32 cellular contexts compared by ENCODE assay signal in the genomic region with DNA sequence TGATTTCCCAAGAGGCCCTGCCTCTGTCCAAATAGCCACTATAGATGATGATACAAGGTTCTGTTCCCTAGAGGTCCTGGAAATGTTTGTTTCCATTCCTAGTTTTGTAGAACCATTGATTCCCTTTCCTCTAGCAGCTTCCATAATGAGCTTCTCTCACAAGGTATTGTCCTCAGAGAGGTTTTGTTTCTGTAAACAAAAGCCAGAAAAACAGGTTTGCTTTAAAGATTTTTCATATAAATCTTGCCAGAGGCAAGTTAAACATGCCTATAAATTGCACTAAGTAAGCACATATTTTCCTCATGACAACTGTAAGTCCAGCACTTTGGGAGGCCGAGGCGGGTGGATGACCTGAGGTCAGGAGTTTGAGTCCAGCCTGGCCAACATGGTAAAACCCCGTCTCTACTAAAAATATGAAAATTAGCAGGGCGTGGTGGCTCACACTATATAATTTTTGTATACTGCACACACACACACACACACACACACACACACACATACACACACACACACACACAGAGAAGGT.
DNase-seq lines count a peak whose midpoint lies in the region; ATAC-seq, FAIRE-seq and TF ChIP-seq lines count a peak whose summit lies in the region.
"Had no signal": no experiment of that assay in that cellular context is flagged by ENCODE, and none has a peak within 500 bp of the region (broad histone marks: within the 10 kb centered on the region; RNA-seq: fewer than 3 reads in every experiment).

No MANE protein-coding gene starts in this region.

- no peak overlapping the region for H3K27ac Mint-ChIP-seq in GM23338
- H3K27ac Mint-ChIP-seq: activated CD8-positive, alpha-beta memory T cell treated with anti-CD3 and anti-CD28 coated beads, Interleukin-2, amount 10 ng/mL, durations not matched to agents 7 days and 5 days; activated naive CD8-positive, alpha-beta T cell treated with anti-CD3 and anti-CD28 coated beads, Interleukin-2, amount 10 ng/mL, durations not matched to agents 7 days and 5 days; IgD-negative memory B cell; mesothelial cell of epicardium; T-helper 1 cell treated with Interleukin-12 subunit alpha and Interleukin-12 subunit beta and Interleukin-4 antibody, amounts not matched to agents 30 μg/mL and 1 μg/mL, for 36 hours had no signal

- no peaks in the 10 kb centered on the region for H3K36me3 ChIP-seq in GM23338 (ENCODE audit: insufficient read depth)
- H3K36me3 ChIP-seq in PC-3 (ENCODE audit: low read depth, low read length), result no peaks in the 10 kb centered on the region
- H3K36me3 ChIP-seq in kidney (ENCODE audit: control insufficient read depth in 1 of 2, insufficient read depth in 2 of 2, low read length in 2 of 2), result no peaks in the 10 kb centered on the region
- no peaks in the 10 kb centered on the region for H3K36me3 ChIP-seq in OCI-LY7 (ENCODE audit: insufficient read depth, low read length)
- no peaks in the 10 kb centered on the region for H3K36me3 ChIP-seq in lower lobe of right lung
- H3K36me3 ChIP-seq: cardiac muscle cell, esophagus muscularis mucosa, heart left ventricle, right lobe of liver, tibial nerve had no signal

- FAIRE-seq in kidney (lab: Jason Lieb, UNC), result no peak
- FAIRE-seq: colon, TTC549 had no signal

- no peaks in the 10 kb centered on the region for H3K4me1 ChIP-seq in GM23338 (ENCODE audit: insufficient read depth)
- peaks cover 12% of the 10 kb centered on the region for H3K4me1 ChIP-seq in PC-3 (ENCODE audit: insufficient read depth, low read length)
- no peaks in the 10 kb centered on the region for H3K4me1 ChIP-seq in kidney (ENCODE audit: control insufficient read depth in 1 of 2, insufficient read depth in 1 of 2, low read depth in 1 of 2, low read length in 2 of 2)
- H3K4me1 ChIP-seq in OCI-LY7 (ENCODE audit: insufficient read depth, low read length, poor library complexity, severe bottlenecking), result no peaks in the 10 kb centered on the region
- H3K4me1 ChIP-seq in lower lobe of right lung, result no peaks in the 10 kb centered on the region
- H3K4me1 ChIP-seq: esophagus muscularis mucosa, heart left ventricle, right lobe of liver, tibial nerve had no signal

- H3K79me2 ChIP-seq in GM23338 (replicated peaks; ENCODE audit: insufficient read depth) (no peaks in the 10 kb centered on the region), PC-3 (ENCODE audit: low read length) (no peaks in the 10 kb centered on the region), OCI-LY7 (ENCODE audit: insufficient read depth, low read depth, low read length) (no peaks in the 10 kb centered on the region)

- H3K4me3 ChIP-seq in GM23338 (no peak overlapping the region), PC-3 (ENCODE audit: low read length) (no peak overlapping the region), kidney (ENCODE audit: low read length in 2 of 2) (no peak overlapping the region), OCI-LY7 (ENCODE audit: low read depth, low read length, poor library complexity, severe bottlenecking) (no peak overlapping the region), lower lobe of right lung (no peak overlapping the region)
- H3K4me3 ChIP-seq: cardiac muscle cell, esophagus muscularis mucosa, heart left ventricle, right lobe of liver, tibial nerve had no signal

- H3K27me3 ChIP-seq in GM23338 (ENCODE audit: insufficient read depth) (no peaks in the 10 kb centered on the region), PC-3 (ENCODE audit: low read length) (no peaks in the 10 kb centered on the region), lower lobe of right lung (ENCODE audit: low read depth) (no peaks in the 10 kb centered on the region)
- H3K27me3 ChIP-seq: cardiac muscle cell, esophagus muscularis mucosa, heart left ventricle, right lobe of liver, tibial nerve had no signal

- TF ChIP-seq CTCF in C4-2B (conservative IDR thresholded peaks at IDR 0.05) (no peak), GM23338 (conservative IDR thresholded peaks at IDR 0.05; ENCODE audit: low read depth in 2 of 2) (no peak), PC-3 (conservative IDR thresholded peaks at IDR 0.05; ENCODE audit: low read depth, low read length) (no peak), kidney (IDR thresholded peaks at IDR 0.05; ENCODE audit: borderline replicate concordance, extremely low read depth, insufficient read depth) (no peak), OCI-LY7 (conservative IDR thresholded peaks at IDR 0.05; ENCODE audit: low read length) (no peak), lower lobe of right lung (IDR thresholded peaks at IDR 0.05) (no peak)

- no peak overlapping the region for H3K4me2 ChIP-seq in GM23338
- H3K4me2 ChIP-seq in PC-3 (ENCODE audit: low read length), result peak overlapping the region; percentile 13
- H3K4me2 ChIP-seq in OCI-LY7 (ENCODE audit: low read length), result no peak overlapping the region

- H4K20me1 ChIP-seq in GM23338 (replicated peaks; ENCODE audit: insufficient read depth) (no peaks in the 10 kb centered on the region), PC-3 (ENCODE audit: low read length) (no peaks in the 10 kb centered on the region), OCI-LY7 (ENCODE audit: insufficient read depth, low read length) (no peaks in the 10 kb centered on the region)

- H3K9me2 ChIP-seq in GM23338 (ENCODE audit: insufficient read depth) (0 out of 2 replicates have a peak, but pooled peaks cover 5% of the 10 kb centered on the region), PC-3 (replicated peaks; ENCODE audit: low read length) (no peaks in the 10 kb centered on the region), OCI-LY7 (ENCODE audit: insufficient read depth, low read length) (no peaks in the 10 kb centered on the region)

- DNase-seq in GM23338 (ENCODE audit: low spot score) (no peak), PC-3 (peak; percentile 95), kidney (peak; percentile 7), OCI-LY7 (ENCODE audit: low spot score) (no peak), lower lobe of right lung (no peak)
- DNase-seq: activated CD8-positive, alpha-beta memory T cell treated with anti-CD3 and anti-CD28 coated beads, Interleukin-2, amount 10 ng/mL, durations not matched to agents 7 days and 5 days; activated gamma-delta T cell; activated naive CD8-positive, alpha-beta T cell treated with anti-CD3 and anti-CD28 coated beads, Interleukin-2, amount 10 ng/mL, durations not matched to agents 7 days and 5 days; activated T-cell treated with anti-CD3 and anti-CD28 coated beads, Interleukin-2, amount 50 U/mL, for 4 hours; aorta; effector memory CD4-positive, alpha-beta T cell; foreskin fibroblast; heart left ventricle; islet precursor cell; left ventricle myocardium superior; naive B cell; NCI-H1694; right lobe of liver; stimulated activated CD4-positive, alpha-beta T cell treated with anti-CD3 and anti-CD28 coated beads, Interleukin-12 subunit alpha, Interleukin-12 subunit beta, amount 100 ng/mL, for 4 hours; stimulated activated CD4-positive, alpha-beta T cell treated with anti-CD3 and anti-CD28 coated beads, Interleukin-4, amount 100 ng/mL, for 1 hour had no signal

- CTCF ChIA-PET in PC-3 (lab: Charles Lee) (no interaction called here), OCI-LY7 (lab: Charles Lee; ENCODE audit: unreplicated experiment) (no interaction called here)

- H3K27me3 Mint-ChIP-seq in GM23338 (ENCODE audit: insufficient read depth, low read depth, poor library complexity), result no peaks in the 10 kb centered on the region
- H3K27me3 Mint-ChIP-seq: activated CD8-positive, alpha-beta memory T cell treated with anti-CD3 and anti-CD28 coated beads, Interleukin-2, amount 10 ng/mL, durations not matched to agents 7 days and 5 days; activated naive CD8-positive, alpha-beta T cell treated with anti-CD3 and anti-CD28 coated beads, Interleukin-2, amount 10 ng/mL, durations not matched to agents 7 days and 5 days; IgD-negative memory B cell; naive B cell had no signal

- POLR2A ChIA-PET in PC-3 (lab: Charles Lee; ENCODE audit: unreplicated experiment), result no interaction called here
- POLR2A ChIA-PET in OCI-LY7 (lab: Charles Lee), result no interaction called here

- no peaks in the 10 kb centered on the region for H3K36me3 Mint-ChIP-seq in GM23338 (ENCODE audit: low read depth)
- H3K36me3 Mint-ChIP-seq: activated CD8-positive, alpha-beta memory T cell treated with anti-CD3 and anti-CD28 coated beads, Interleukin-2, amount 10 ng/mL, durations not matched to agents 7 days and 5 days; activated naive CD8-positive, alpha-beta T cell treated with anti-CD3 and anti-CD28 coated beads, Interleukin-2, amount 10 ng/mL, durations not matched to agents 7 days and 5 days; IgD-negative memory B cell; mesothelial cell of epicardium; naive B cell had no signal

- H2AFZ ChIP-seq in GM23338 (peak overlapping the region; percentile 80; the same call in 1 of the 2 replicates), PC-3 (ENCODE audit: low read length) (no peak overlapping the region), OCI-LY7 (ENCODE audit: low read length) (no peak overlapping the region)

- no peaks in the 10 kb centered on the region for H3F3A ChIP-seq in GM23338 (replicated peaks; ENCODE audit: low read depth)
- no peaks in the 10 kb centered on the region for H3F3A ChIP-seq in PC-3 (ENCODE audit: low read length, unreplicated experiment)

- H3K4me1 Mint-ChIP-seq in GM23338, result no peaks in the 10 kb centered on the region
- H3K4me1 Mint-ChIP-seq: activated CD8-positive, alpha-beta memory T cell treated with anti-CD3 and anti-CD28 coated beads, Interleukin-2, amount 10 ng/mL, durations not matched to agents 7 days and 5 days; activated naive CD8-positive, alpha-beta T cell treated with anti-CD3 and anti-CD28 coated beads, Interleukin-2, amount 10 ng/mL, durations not matched to agents 7 days and 5 days; IgD-negative memory B cell; naive B cell had no signal

- H3K9ac ChIP-seq in PC-3 (ENCODE audit: low read length) (no peak overlapping the region), kidney (ENCODE audit: low read length in 2 of 2) (no peak overlapping the region)

- H3K9me3 ChIP-seq in PC-3 (ENCODE audit: low read length) (no peaks in the 10 kb centered on the region), kidney (ENCODE audit: control insufficient read depth in 1 of 2, low read length in 2 of 2) (no peaks in the 10 kb centered on the region), OCI-LY7 (ENCODE audit: low read length) (no peaks in the 10 kb centered on the region), lower lobe of right lung (no peaks in the 10 kb centered on the region)
- H3K9me3 ChIP-seq: esophagus muscularis mucosa, heart left ventricle, right lobe of liver, tibial nerve had no signal

- intact Hi-C loops in PC-3 (cut with micrococcal nuclease), result no loop called here
- intact Hi-C loops in kidney (cut with DNase I), result no loop called here
- intact Hi-C loops in OCI-LY7 (cut with micrococcal nuclease; ENCODE audit: unreplicated experiment), result no loop called here
- intact Hi-C loops in lower lobe of right lung (cut with DNase I), result no loop called here

- ATAC-seq in GM23338 (no peak), PC-3 (peak; percentile 71), lower lobe of right lung (no peak), HG03196 (IDR thresholded peaks at IDR 0.05; ENCODE audit: unreplicated experiment) (no peak), HG03571 (IDR thresholded peaks at IDR 0.05; ENCODE audit: unreplicated experiment) (no peak)
- ATAC-seq: activated CD8-positive, alpha-beta memory T cell treated with anti-CD3 and anti-CD28 coated beads, Interleukin-2, amount 10 ng/mL, durations not matched to agents 7 days and 5 days; activated T-cell treated with anti-CD3 and anti-CD28 coated beads, Interleukin-2, amount 50 U/mL, for 4 hours; heart left ventricle; left ventricle myocardium superior; right lobe of liver; SK-N-SH treated with all-trans-retinoic acid at 6 μM for 48 hours had no signal

- H3K27ac ChIP-seq in C4-2B, result peak overlapping the region; percentile 61
- H3K27ac ChIP-seq in GM23338 (ENCODE audit: low read depth), result no peak overlapping the region
- peak overlapping the region; percentile 28; the same call in 1 of the 2 replicates for H3K27ac ChIP-seq in PC-3 (ENCODE audit: low read length)
- no peak overlapping the region for H3K27ac ChIP-seq in kidney (ENCODE audit: low read depth in 2 of 2, low read length in 2 of 2)
- H3K27ac ChIP-seq in OCI-LY7 (ENCODE audit: low read depth, low read length, poor library complexity, severe bottlenecking), result no peak overlapping the region
- H3K27ac ChIP-seq in lower lobe of right lung, result no peak overlapping the region
- H3K27ac ChIP-seq: cardiac muscle cell, esophagus muscularis mucosa, heart left ventricle, right lobe of liver, tibial nerve had no signal

- H3K4me3 Mint-ChIP-seq in GM23338, result no peak overlapping the region
- H3K4me3 Mint-ChIP-seq: activated CD8-positive, alpha-beta memory T cell treated with anti-CD3 and anti-CD28 coated beads, Interleukin-2, amount 10 ng/mL, durations not matched to agents 7 days and 5 days; activated naive CD8-positive, alpha-beta T cell treated with anti-CD3 and anti-CD28 coated beads, Interleukin-2, amount 10 ng/mL, durations not matched to agents 7 days and 5 days; activated T-cell treated with anti-CD3 and anti-CD28 coated beads, Interleukin-2, amount 50 U/mL, for 4 hours; IgD-negative memory B cell; mesothelial cell of epicardium; naive B cell; T-helper 1 cell treated with Interleukin-12 subunit alpha and Interleukin-12 subunit beta and Interleukin-4 antibody, amounts not matched to agents 30 μg/mL and 1 μg/mL, for 36 hours had no signal

- H3K9me3 Mint-ChIP-seq in GM23338, result no peaks in the 10 kb centered on the region

- no TSS peak for BruUV-seq in PC-3 (replicated peaks; lab: Mats Ljungman, UMichigan)
- BruUV-seq in OCI-LY7 (replicated peaks; lab: Mats Ljungman, UMichigan), result no TSS peak

Comparison
In these comparisons a context has a peak if more than half of its experiments do, and no peak if none do; other contexts are left out.
1. H3K27ac ChIP-seq: peak in C4-2B (single experiment) and PC-3 (single experiment); none in GM23338 (single experiment), kidney (0 of 2), OCI-LY7 (single experiment) and lower lobe of right lung (single experiment).
2. DNase-seq: peak in PC-3 (single experiment) and kidney (single experiment); none in GM23338 (single experiment), OCI-LY7 (single experiment) and lower lobe of right lung (single experiment).